ENCODE assay signal across 19 cellular contexts in genomic region chr6:154864086-154864430, GRCh38.
A peak's percentile ranks its signal among the peaks of the same experiment; 100 is the strongest.
DNase-seq lines count a peak whose midpoint lies in the region; ATAC-seq and TF ChIP-seq lines count a peak whose summit lies in the region.
"Had no signal": no experiment of that assay in that cellular context is flagged by ENCODE, and none has a peak within 500 bp of the region (broad histone marks: within the 10 kb centered on the region; RNA-seq: fewer than 3 reads in every experiment).

No MANE protein-coding gene starts in this region.

- no peak overlapping the region for H3K4me3 ChIP-seq in GM23338
- H3K4me3 ChIP-seq in left lung: no peak overlapping the region

- intact Hi-C loops in left lung (cut with DNase I): no loop called here

- H3K4me3 Mint-ChIP-seq in GM23338: no peak overlapping the region
- H3K4me3 Mint-ChIP-seq: activated naive CD8-positive, alpha-beta T cell treated with anti-CD3 and anti-CD28 coated beads, Interleukin-2, amount 50 U/mL, for 24 hours; CD4-positive, alpha-beta memory T cell; naive thymus-derived CD4-positive, alpha-beta T cell; T-helper 2 cell treated with Interferon-gamma antibody and Interleukin-4, amounts not matched to agents 5 μg/mL and 100 μg/mL, for 36 hours had no signal

- ATAC-seq in GM23338 (no peak), left lung (peak; percentile 33)
- ATAC-seq: activated naive CD8-positive, alpha-beta T cell treated with anti-CD3 and anti-CD28 coated beads, Interleukin-2, amount 50 U/mL, for 24 hours; naive thymus-derived CD4-positive, alpha-beta T cell had no signal

- H3K36me3 Mint-ChIP-seq in GM23338 (ENCODE audit: low read depth): no peaks in the 10 kb centered on the region

- H3K4me1 ChIP-seq in GM23338 (ENCODE audit: insufficient read depth) (peaks cover 10% of the 10 kb centered on the region), left lung (peaks cover 0 to 2% of the 10 kb centered on the region in 2 donors)

- H3K27ac Mint-ChIP-seq in GM23338: peak overlapping the region; percentile 34; the same call in 1 of the 2 replicates
- H3K27ac Mint-ChIP-seq: activated naive CD8-positive, alpha-beta T cell treated with anti-CD3 and anti-CD28 coated beads, Interleukin-2, amount 50 U/mL, for 24 hours; T-helper 2 cell treated with Interferon-gamma antibody and Interleukin-4, amounts not matched to agents 5 μg/mL and 100 μg/mL, for 36 hours had no signal

- peaks cover 6% of the 10 kb centered on the region; the same call in 1 of the 2 replicates for H4K20me1 ChIP-seq in GM23338 (replicated peaks; ENCODE audit: insufficient read depth)

- no peaks in the 10 kb centered on the region for H3K9me2 ChIP-seq in GM23338 (ENCODE audit: insufficient read depth)
- H3K9me2 ChIP-seq: SK-N-SH had no signal

- peaks cover 12% of the 10 kb centered on the region for H3K79me2 ChIP-seq in GM23338 (replicated peaks; ENCODE audit: insufficient read depth)

- H3K27me3 ChIP-seq in GM23338 (ENCODE audit: insufficient read depth) (no peaks in the 10 kb centered on the region), left lung (no peaks in the 10 kb centered on the region)
- H3K27me3 ChIP-seq: brain microvascular endothelial cell had no signal

- H2AFZ ChIP-seq in GM23338: no peak overlapping the region

- no peaks in the 10 kb centered on the region for H3K27me3 Mint-ChIP-seq in GM23338 (ENCODE audit: insufficient read depth, low read depth, poor library complexity)
- H3K27me3 Mint-ChIP-seq: activated naive CD8-positive, alpha-beta T cell treated with anti-CD3 and anti-CD28 coated beads, Interleukin-2, amount 50 U/mL, for 24 hours; CD4-positive, alpha-beta memory T cell; naive thymus-derived CD4-positive, alpha-beta T cell had no signal

- H3K4me2 ChIP-seq in GM23338: no peak overlapping the region
- H3K4me2 ChIP-seq: SK-N-SH had no signal

- H3K27ac ChIP-seq in GM23338 (ENCODE audit: low read depth) (0 out of 2 replicates have a peak overlapping the region, but pooled peaks have one; percentile 60), left lung (no peak overlapping the region)
- H3K27ac ChIP-seq: brain microvascular endothelial cell had no signal

- H3K36me3 ChIP-seq in GM23338 (ENCODE audit: insufficient read depth): no peaks in the 10 kb centered on the region
- H3K36me3 ChIP-seq in left lung: peaks cover 0 to 4% of the 10 kb centered on the region in 2 donors
- H3K36me3 ChIP-seq: brain microvascular endothelial cell had no signal

- no peaks in the 10 kb centered on the region for H3K9me3 ChIP-seq in left lung
- H3K9me3 ChIP-seq: SK-N-SH had no signal

- TF ChIP-seq CTCF in GM23338 (conservative IDR thresholded peaks at IDR 0.05; ENCODE audit: low read depth in 2 of 2) (no peak), left lung (IDR thresholded peaks at IDR 0.05) (no peak)

- H3K9me3 Mint-ChIP-seq in GM23338: no peaks in the 10 kb centered on the region
- H3K9me3 Mint-ChIP-seq: activated naive CD8-positive, alpha-beta T cell treated with anti-CD3 and anti-CD28 coated beads, Interleukin-2, amount 50 U/mL, for 24 hours; CD4-positive, alpha-beta memory T cell; T-helper 2 cell treated with Interferon-gamma antibody and Interleukin-4, amounts not matched to agents 5 μg/mL and 100 μg/mL, for 36 hours had no signal

- peaks cover 12% of the 10 kb centered on the region for H3K4me1 Mint-ChIP-seq in GM23338

- DNase-seq in GM23338 (ENCODE audit: low spot score) (no peak), NCI-H2029 treated with DMSO at 0.1 percent for 48 hours (lab: John Stamatoyannopoulos, UW) (peak; percentile 14), left lung (no peak), renal cortical epithelial cell (ENCODE audit: low read depth) (peak; percentile 32), kidney tubule cell (ENCODE audit: low spot score) (no peak), HK-2 (ENCODE audit: unreplicated experiment) (no peak), NCI-H1105 treated with DMSO at 0.1 percent for 48 hours (lab: John Stamatoyannopoulos, UW) (no peak)
- DNase-seq: activated CD4-positive, alpha-beta T cell treated with anti-CD3 and anti-CD28 coated beads, Interleukin-2, amount 50 U/mL, for 4 hours; activated CD8-positive, alpha-beta memory T cell treated with anti-CD3 and anti-CD28 coated beads, Interleukin-2, amount 50 U/mL, for 48 hours; activated effector memory CD4-positive, alpha-beta T cell treated with Interleukin-2 at 50 U/mL for 16 hours; activated naive CD8-positive, alpha-beta T cell treated with anti-CD3 and anti-CD28 coated beads, Interleukin-2, amount 50 U/mL, for 24 hours; brain microvascular endothelial cell; CD4-positive, alpha-beta memory T cell; IMR-90; mesenchymal stem cell; naive thymus-derived CD4-positive, alpha-beta T cell; SK-N-SH; stimulated activated CD4-positive, alpha-beta T cell treated with anti-CD3 and anti-CD28 coated beads, Interleukin-1b, Interleukin-23, amount 100 ng/mL, for 48 hours had no signal

- H3F3A ChIP-seq in GM23338 (replicated peaks; ENCODE audit: low read depth): no peaks in the 10 kb centered on the region

TF ChIP-seq in GM23338, 12 proteins besides CTCF, POLR2A, EP300 and RAD21:
- TF ChIP-seq REST (IDR thresholded peaks at IDR 0.05; ENCODE audit: unreplicated experiment) (no peak), STAT1 (IDR thresholded peaks at IDR 0.05; ENCODE audit: unreplicated experiment) (no peak)

Comparison
In these comparisons a context has a peak if more than half of its experiments do, and no peak if none do; other contexts are left out.
1. DNase-seq: peak in NCI-H2029 treated with DMSO at 0.1 percent for 48 hours (single experiment) and renal cortical epithelial cell (single experiment); none in GM23338 (single experiment), left lung (0 of 2), kidney tubule cell (single experiment), HK-2 (single experiment) and NCI-H1105 treated with DMSO at 0.1 percent for 48 hours (single experiment).